In the genomic region with DNA sequence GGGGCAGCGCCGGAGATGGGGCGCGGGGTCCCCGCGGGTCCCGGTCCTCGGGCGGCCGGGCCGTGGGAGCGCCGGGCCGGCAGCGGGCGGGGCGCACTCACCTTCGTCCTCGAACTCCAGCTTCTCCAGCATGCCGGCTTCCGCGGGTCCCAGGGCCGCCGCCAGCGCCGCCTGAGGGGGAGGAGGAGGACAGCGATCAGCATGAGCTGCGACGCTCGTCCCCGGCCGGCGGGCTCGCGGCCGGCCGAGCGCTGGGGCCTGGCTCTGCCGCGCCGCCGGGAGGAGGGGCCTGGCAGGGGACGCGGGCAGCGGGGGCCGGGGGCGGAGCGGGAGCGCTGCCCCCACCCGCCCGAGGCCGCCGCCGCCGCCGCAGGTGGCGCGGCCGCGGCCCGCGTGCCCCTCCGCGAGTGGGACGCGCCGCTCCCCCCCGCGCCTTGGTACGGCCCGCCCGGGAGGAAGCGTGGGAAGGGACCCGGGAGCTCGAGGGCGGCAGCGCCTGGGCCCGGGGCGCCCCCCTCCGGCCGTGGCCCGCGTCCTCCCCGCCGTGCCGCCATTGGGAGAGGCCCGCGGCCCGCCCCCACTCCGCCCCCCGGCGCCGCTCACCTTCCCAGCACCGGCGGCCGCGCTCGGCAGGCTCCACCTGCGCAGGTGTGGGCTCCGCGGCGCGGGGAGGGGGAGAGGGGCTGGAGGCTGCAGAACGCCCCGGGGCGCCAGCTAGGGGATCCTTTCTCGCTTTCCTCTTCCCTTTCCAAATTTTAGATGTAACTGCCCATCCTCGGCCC, we compare ENCODE assay signal across 8 cellular contexts.
DNase-seq lines count a peak whose midpoint lies in the region; ATAC-seq and TF ChIP-seq lines count a peak whose summit lies in the region.

No MANE protein-coding gene starts in this region.

- H3K36me3 Mint-ChIP-seq in dendritic cell treated with granulocyte-macrophage colony-stimulating factor and Interleukin-4, amounts not matched to agents 40 ng/mL and 50 ng/mL, for 4 days (ENCODE audit: low read depth) = peaks cover 27% of the 10 kb centered on the region

- H3K4me1 Mint-ChIP-seq in dendritic cell treated with granulocyte-macrophage colony-stimulating factor and Interleukin-4, amounts not matched to agents 40 ng/mL and 50 ng/mL, for 4 days (ENCODE audit: low read depth) = peaks cover 22% of the 10 kb centered on the region

- H3K27me3 Mint-ChIP-seq in dendritic cell treated with granulocyte-macrophage colony-stimulating factor and Interleukin-4, amounts not matched to agents 40 ng/mL and 50 ng/mL, for 4 days = no peaks in the 10 kb centered on the region

- ATAC-seq in GM18873 (IDR thresholded peaks at IDR 0.05; ENCODE audit: low FRiP score, unreplicated experiment) (peak; percentile 40), HG03103 (IDR thresholded peaks at IDR 0.05; ENCODE audit: low read depth, unreplicated experiment) (peak; percentile 58), right lobe of liver (peak; percentile 86 to 94 (median 89))

- 3% methylated on average over 6 of the region's 108 CpGs for WGBS in right lobe of liver (ENCODE audit: insufficient coverage, low coverage, low lambda C conversion rate, missing lambda C conversion rate)

- H3K27me3 ChIP-seq in right lobe of liver = no peaks in the 10 kb centered on the region

- H3K4me3 ChIP-seq in right lobe of liver = peak overlapping the region; percentile 47 to 67 (median 58)

- peaks cover 0 to 11% (median 0%) of the 10 kb centered on the region in 4 donors for H3K4me1 ChIP-seq in right lobe of liver

- peak; percentile 57 for TF ChIP-seq POLR2A in right lobe of liver (IDR thresholded peaks at IDR 0.05)

- H3K36me3 ChIP-seq in right lobe of liver = peaks cover 0 to 5% (median 0%) of the 10 kb centered on the region in 4 donors

- peak overlapping the region; percentile 74 to 91 (median 88) for H3K27ac ChIP-seq in right lobe of liver

- intact Hi-C loops in dendritic cell treated with granulocyte-macrophage colony-stimulating factor and Interleukin-4, amounts not matched to agents 40 ng/mL and 50 ng/mL, for 4 days (cut with micrococcal nuclease) = loop anchor here (5.0 to 10.0 kb wide), 3 partner anchors 110 to 245 kb away; a partner anchor contains a TSS
- intact Hi-C loops in right lobe of liver (cut with DNase I) = no loop called here

- H3K27ac Mint-ChIP-seq in dendritic cell treated with granulocyte-macrophage colony-stimulating factor and Interleukin-4, amounts not matched to agents 40 ng/mL and 50 ng/mL, for 4 days = peak overlapping the region; percentile 99

- TF ChIP-seq CTCF in right lobe of liver (IDR thresholded peaks at IDR 0.05) = peak; percentile 17 to 58 (median 24)

- H3K9me3 Mint-ChIP-seq in dendritic cell treated with granulocyte-macrophage colony-stimulating factor and Interleukin-4, amounts not matched to agents 40 ng/mL and 50 ng/mL, for 4 days = no peaks in the 10 kb centered on the region

- peak; percentile 62 to 77 for DNase-seq in AML-193 (lab: John Stamatoyannopoulos, UW)
- DNase-seq in NCI-H226 = peak; percentile 71
- DNase-seq in activated CD4-positive, alpha-beta T cell treated with anti-CD3 and anti-CD28 coated beads, Interleukin-2, amount 50 U/mL, for 1 hour = peak; percentile 86
- peak; percentile 86 to 90 (median 89) for DNase-seq in right lobe of liver
- peak; percentile 78 to 79 for DNase-seq in stimulated activated CD4-positive, alpha-beta T cell treated with anti-CD3 and anti-CD28 coated beads, Interleukin-4, amount 100 ng/mL, for 48 hours (ENCODE audit: low read depth in 2 of 2)

- H3K4me3 Mint-ChIP-seq in dendritic cell treated with granulocyte-macrophage colony-stimulating factor and Interleukin-4, amounts not matched to agents 40 ng/mL and 50 ng/mL, for 4 days = peak overlapping the region; percentile 97

- H3K9me3 ChIP-seq in right lobe of liver = no peaks in the 10 kb centered on the region

Comparison
In these comparisons a context has a peak if more than half of its experiments do, and no peak if none do; other contexts are left out.
1. Peak in every context shown above with its lines: DNase-seq, ATAC-seq, H3K4me3 ChIP-seq and H3K27ac ChIP-seq.